1 cellular context compared by ENCODE assay signal in genomic region chr14:74881425-74882102, GRCh38.
A peak's percentile ranks its signal among the peaks of the same experiment; 100 is the strongest.
TF ChIP-seq lines count a peak whose summit lies in the region.

DLST (plus strand) TSS chr14:74881916; CDS start chr14:74881954, 38 bp downstream.

TF ChIP-seq in HepG2, 621 proteins besides CTCF, POLR2A, EP300 and RAD21 (continued from another document and continues in another):
- TF ChIP-seq, protein P1, sequence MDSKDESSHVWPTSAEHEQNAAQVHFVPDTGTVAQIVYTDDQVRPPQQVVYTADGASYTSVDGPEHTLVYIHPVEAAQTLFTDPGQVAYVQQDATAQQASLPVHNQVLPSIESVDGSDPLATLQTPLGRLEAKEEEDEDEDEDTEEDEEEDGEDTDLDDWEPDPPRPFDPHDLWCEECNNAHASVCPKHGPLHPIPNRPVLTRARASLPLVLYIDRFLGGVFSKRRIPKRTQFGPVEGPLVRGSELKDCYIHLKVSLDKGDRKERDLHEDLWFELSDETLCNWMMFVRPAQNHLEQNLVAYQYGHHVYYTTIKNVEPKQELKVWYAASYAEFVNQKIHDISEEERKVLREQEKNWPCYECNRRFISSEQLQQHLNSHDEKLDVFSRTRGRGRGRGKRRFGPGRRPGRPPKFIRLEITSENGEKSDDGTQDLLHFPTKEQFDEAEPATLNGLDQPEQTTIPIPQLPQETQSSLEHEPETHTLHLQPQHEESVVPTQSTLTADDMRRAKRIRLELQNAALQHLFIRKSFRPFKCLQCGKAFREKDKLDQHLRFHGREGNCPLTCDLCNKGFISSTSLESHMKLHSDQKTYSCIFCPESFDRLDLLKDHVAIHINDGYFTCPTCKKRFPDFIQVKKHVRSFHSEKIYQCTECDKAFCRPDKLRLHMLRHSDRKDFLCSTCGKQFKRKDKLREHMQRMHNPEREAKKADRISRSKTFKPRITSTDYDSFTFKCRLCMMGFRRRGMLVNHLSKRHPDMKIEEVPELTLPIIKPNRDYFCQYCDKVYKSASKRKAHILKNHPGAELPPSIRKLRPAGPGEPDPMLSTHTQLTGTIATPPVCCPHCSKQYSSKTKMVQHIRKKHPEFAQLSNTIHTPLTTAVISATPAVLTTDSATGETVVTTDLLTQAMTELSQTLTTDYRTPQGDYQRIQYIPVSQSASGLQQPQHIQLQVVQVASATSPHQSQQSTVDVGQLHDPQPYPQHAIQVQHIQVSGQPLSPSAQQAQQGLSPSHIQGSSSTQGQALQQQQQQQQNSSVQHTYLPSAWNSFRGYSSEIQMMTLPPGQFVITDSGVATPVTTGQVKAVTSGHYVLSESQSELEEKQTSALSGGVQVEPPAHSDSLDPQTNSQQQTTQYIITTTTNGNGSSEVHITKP (CRISPR knock-in tag; IDR thresholded peaks at IDR 0.05; ENCODE audit: low read depth) = peak; percentile 100
- TF ChIP-seq ZNF773 (CRISPR knock-in tag; IDR thresholded peaks at IDR 0.05; ENCODE audit: borderline replicate concordance) (no peak), IKZF1 (IDR thresholded peaks at IDR 0.05) (no peak), ZBTB38 (CRISPR knock-in tag; IDR thresholded peaks at IDR 0.05) (peak; percentile 51; the same call in 1 of the 2 replicates), ZNF687 (CRISPR knock-in tag; IDR thresholded peaks at IDR 0.05) (peak; percentile 91), ZNF335 (CRISPR knock-in tag; IDR thresholded peaks at IDR 0.05) (peak; percentile 96), ARID4A (CRISPR knock-in tag; IDR thresholded peaks at IDR 0.05; ENCODE audit: borderline replicate concordance) (peak; percentile 88), GABPA (IDR thresholded peaks at IDR 0.05; ENCODE audit: low read depth, low read length) (peak; percentile 97), GABPA (CRISPR knock-in tag; IDR thresholded peaks at IDR 0.05; ENCODE audit: low read depth) (peak; percentile 97), ZNF761 (CRISPR knock-in tag; conservative IDR thresholded peaks at IDR 0.05) (0 out of 2 replicates have a peak, but pooled peaks have one; percentile 56), ARNT (IDR thresholded peaks at IDR 0.05) (no peak), ZMYM2 (CRISPR knock-in tag; IDR thresholded peaks at IDR 0.05) (no peak), IRX3 (CRISPR knock-in tag; IDR thresholded peaks at IDR 0.05; ENCODE audit: borderline replicate concordance, low read depth) (0 out of 2 replicates have a peak, but pooled peaks have one; percentile 52), ZNF501 (CRISPR knock-in tag; IDR thresholded peaks at IDR 0.05) (peak; percentile 74; the same call in 1 of the 2 replicates), KDM4B (CRISPR knock-in tag; IDR thresholded peaks at IDR 0.05) (peak; percentile 54; the same call in 1 of the 2 replicates), SMAD1 (CRISPR knock-in tag; IDR thresholded peaks at IDR 0.05; ENCODE audit: borderline replicate concordance, low read depth) (no peak; the same call in 1 of the 2 replicates), PCBP1 (IDR thresholded peaks at IDR 0.05; ENCODE audit: borderline replicate concordance, low read depth, low read length) (peak; percentile 96; the same call in 1 of the 2 replicates), SP140L (CRISPR knock-in tag; IDR thresholded peaks at IDR 0.05; ENCODE audit: borderline replicate concordance) (0 out of 2 replicates have a peak, but pooled peaks have one; percentile 41), ZNF574 (CRISPR knock-in tag; IDR thresholded peaks at IDR 0.05) (peak; percentile 93), DMAP1 (CRISPR knock-in tag; IDR thresholded peaks at IDR 0.05) (peak; percentile 78), GABPB1 (CRISPR knock-in tag; IDR thresholded peaks at IDR 0.05) (peak; percentile 99), MIER3 (CRISPR knock-in tag; IDR thresholded peaks at IDR 0.05; ENCODE audit: borderline replicate concordance) (peak; percentile 78; the same call in 1 of the 2 replicates), ZFYVE20 (CRISPR knock-in tag; IDR thresholded peaks at IDR 0.05; ENCODE audit: borderline replicate concordance, low read depth) (no peak), ZNF792 (CRISPR knock-in tag; IDR thresholded peaks at IDR 0.05) (0 out of 2 replicates have a peak, but pooled peaks have one; percentile 18), HMG20A (CRISPR knock-in tag; IDR thresholded peaks at IDR 0.05; ENCODE audit: borderline replicate concordance) (0 out of 2 replicates have a peak, but pooled peaks have one; percentile 26), HMGA1 (CRISPR knock-in tag; conservative IDR thresholded peaks at IDR 0.05) (no peak), SCMH1 (CRISPR knock-in tag; IDR thresholded peaks at IDR 0.05; ENCODE audit: borderline replicate concordance) (no peak), KDM6A (CRISPR knock-in tag; IDR thresholded peaks at IDR 0.05; ENCODE audit: low read depth) (0 out of 2 replicates have a peak, but pooled peaks have one; percentile 8), KLF15 (CRISPR knock-in tag; IDR thresholded peaks at IDR 0.05; ENCODE audit: borderline replicate concordance) (no peak), ZNF331 (CRISPR knock-in tag; IDR thresholded peaks at IDR 0.05) (peak; percentile 38), SIN3B (IDR thresholded peaks at IDR 0.05; ENCODE audit: low read length) (peak; percentile 73), KAT7 (CRISPR knock-in tag; IDR thresholded peaks at IDR 0.05; ENCODE audit: borderline replicate concordance) (peak; percentile 90; the same call in 1 of the 2 replicates), ZNF780A (CRISPR knock-in tag; IDR thresholded peaks at IDR 0.05) (no peak), SRSF1 (optimal IDR thresholded peaks at IDR 0.05; ENCODE audit: low read depth, low read length) (peak; percentile 67), MAFF (IDR thresholded peaks at IDR 0.05; ENCODE audit: low read depth, low read length) (no peak)
- TF ChIP-seq, protein P2, sequence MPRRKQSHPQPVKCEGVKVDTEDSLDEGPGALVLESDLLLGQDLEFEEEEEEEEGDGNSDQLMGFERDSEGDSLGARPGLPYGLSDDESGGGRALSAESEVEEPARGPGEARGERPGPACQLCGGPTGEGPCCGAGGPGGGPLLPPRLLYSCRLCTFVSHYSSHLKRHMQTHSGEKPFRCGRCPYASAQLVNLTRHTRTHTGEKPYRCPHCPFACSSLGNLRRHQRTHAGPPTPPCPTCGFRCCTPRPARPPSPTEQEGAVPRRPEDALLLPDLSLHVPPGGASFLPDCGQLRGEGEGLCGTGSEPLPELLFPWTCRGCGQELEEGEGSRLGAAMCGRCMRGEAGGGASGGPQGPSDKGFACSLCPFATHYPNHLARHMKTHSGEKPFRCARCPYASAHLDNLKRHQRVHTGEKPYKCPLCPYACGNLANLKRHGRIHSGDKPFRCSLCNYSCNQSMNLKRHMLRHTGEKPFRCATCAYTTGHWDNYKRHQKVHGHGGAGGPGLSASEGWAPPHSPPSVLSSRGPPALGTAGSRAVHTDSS (CRISPR knock-in tag; conservative IDR thresholded peaks at IDR 0.05) = peak; percentile 89; the same call in 1 of the 2 replicates
- TF ChIP-seq, protein P3, sequence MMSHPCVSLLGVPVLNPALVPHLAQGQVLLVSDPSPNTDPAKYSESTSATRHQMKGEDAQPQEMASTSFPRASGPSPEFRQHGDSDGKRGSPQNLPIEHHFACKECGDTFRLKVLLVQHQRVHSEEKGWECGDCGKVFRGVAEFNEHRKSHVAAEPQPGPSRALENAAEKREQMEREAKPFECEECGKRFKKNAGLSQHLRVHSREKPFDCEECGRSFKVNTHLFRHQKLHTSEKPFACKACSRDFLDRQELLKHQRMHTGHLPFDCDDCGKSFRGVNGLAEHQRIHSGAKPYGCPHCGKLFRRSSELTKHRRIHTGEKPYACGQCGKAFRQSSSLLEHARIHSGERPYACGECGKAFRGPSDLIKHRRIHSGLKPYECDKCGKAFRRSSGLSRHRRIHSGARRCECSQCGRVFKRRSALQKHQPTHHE (CRISPR knock-in tag; IDR thresholded peaks at IDR 0.05; ENCODE audit: borderline replicate concordance) = no peak
- TF ChIP-seq, protein P4, sequence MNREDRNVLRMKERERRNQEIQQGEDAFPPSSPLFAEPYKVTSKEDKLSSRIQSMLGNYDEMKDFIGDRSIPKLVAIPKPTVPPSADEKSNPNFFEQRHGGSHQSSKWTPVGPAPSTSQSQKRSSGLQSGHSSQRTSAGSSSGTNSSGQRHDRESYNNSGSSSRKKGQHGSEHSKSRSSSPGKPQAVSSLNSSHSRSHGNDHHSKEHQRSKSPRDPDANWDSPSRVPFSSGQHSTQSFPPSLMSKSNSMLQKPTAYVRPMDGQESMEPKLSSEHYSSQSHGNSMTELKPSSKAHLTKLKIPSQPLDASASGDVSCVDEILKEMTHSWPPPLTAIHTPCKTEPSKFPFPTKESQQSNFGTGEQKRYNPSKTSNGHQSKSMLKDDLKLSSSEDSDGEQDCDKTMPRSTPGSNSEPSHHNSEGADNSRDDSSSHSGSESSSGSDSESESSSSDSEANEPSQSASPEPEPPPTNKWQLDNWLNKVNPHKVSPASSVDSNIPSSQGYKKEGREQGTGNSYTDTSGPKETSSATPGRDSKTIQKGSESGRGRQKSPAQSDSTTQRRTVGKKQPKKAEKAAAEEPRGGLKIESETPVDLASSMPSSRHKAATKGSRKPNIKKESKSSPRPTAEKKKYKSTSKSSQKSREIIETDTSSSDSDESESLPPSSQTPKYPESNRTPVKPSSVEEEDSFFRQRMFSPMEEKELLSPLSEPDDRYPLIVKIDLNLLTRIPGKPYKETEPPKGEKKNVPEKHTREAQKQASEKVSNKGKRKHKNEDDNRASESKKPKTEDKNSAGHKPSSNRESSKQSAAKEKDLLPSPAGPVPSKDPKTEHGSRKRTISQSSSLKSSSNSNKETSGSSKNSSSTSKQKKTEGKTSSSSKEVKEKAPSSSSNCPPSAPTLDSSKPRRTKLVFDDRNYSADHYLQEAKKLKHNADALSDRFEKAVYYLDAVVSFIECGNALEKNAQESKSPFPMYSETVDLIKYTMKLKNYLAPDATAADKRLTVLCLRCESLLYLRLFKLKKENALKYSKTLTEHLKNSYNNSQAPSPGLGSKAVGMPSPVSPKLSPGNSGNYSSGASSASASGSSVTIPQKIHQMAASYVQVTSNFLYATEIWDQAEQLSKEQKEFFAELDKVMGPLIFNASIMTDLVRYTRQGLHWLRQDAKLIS (CRISPR knock-in tag; IDR thresholded peaks at IDR 0.05) = no peak
